Comparison of ENCODE assay signal across 1 cellular context in genomic region chr5:154677921-154678320, GRCh38.
TF ChIP-seq lines count a peak whose summit lies in the region.

No MANE protein-coding gene starts in this region.

TF ChIP-seq in HepG2, 621 proteins besides CTCF, POLR2A, EP300 and RAD21:
- TF ChIP-seq ZNF850 (CRISPR knock-in tag; conservative IDR thresholded peaks at IDR 0.05) (no peak), KAT7 (CRISPR knock-in tag; IDR thresholded peaks at IDR 0.05; ENCODE audit: borderline replicate concordance) (no peak), TERF1 (CRISPR knock-in tag; IDR thresholded peaks at IDR 0.05) (no peak), ZNF318 (CRISPR knock-in tag; IDR thresholded peaks at IDR 0.05) (no peak), ZNF282 (IDR thresholded peaks at IDR 0.05; ENCODE audit: partially characterized antibody) (no peak), MNT (IDR thresholded peaks at IDR 0.05) (no peak), TOE1 (CRISPR knock-in tag; IDR thresholded peaks at IDR 0.05) (no peak), ZMYM3 (CRISPR knock-in tag; IDR thresholded peaks at IDR 0.05) (no peak), ZNF558 (CRISPR knock-in tag; IDR thresholded peaks at IDR 0.05; ENCODE audit: borderline replicate concordance) (no peak)
